Comparison of ENCODE assay signal across 8 cellular contexts in genomic region chr3:11638669-11639402, GRCh38.
DNase-seq lines count a peak whose midpoint lies in the region; ATAC-seq and TF ChIP-seq lines count a peak whose summit lies in the region.

No MANE protein-coding gene starts in this region.

- H3K27ac ChIP-seq in HEK293 (ENCODE audit: extremely low read depth, low read depth, low read length) (no peak overlapping the region; the same call in 1 of the 2 replicates), VCaP (peak overlapping the region; percentile 95; the same call in 1 of the 2 replicates)

- POLR2A ChIA-PET in HEK293 (lab: Yijun Ruan, JAX) = no interaction called here

- ATAC-seq in GM21381 (IDR thresholded peaks at IDR 0.05; ENCODE audit: unreplicated experiment) = no peak

- DNase-seq in foreskin melanocyte (peak; percentile 81), retina (peak; percentile 82), UCSD-AML1 (lab: John Stamatoyannopoulos, UW; ENCODE audit: unreplicated experiment) (no peak)
- DNase-seq in activated CD4-positive, CD25-positive, alpha-beta regulatory T cell (lab: John Stamatoyannopoulos, UW) = no peak
- DNase-seq in activated CD4-positive, alpha-beta T cell treated with anti-CD3 and anti-CD28 coated beads, Interleukin-2, amount 50 U/mL, for 1 hour = no peak

- no peaks in the 10 kb centered on the region for H3K9me3 ChIP-seq in HEK293 (ENCODE audit: control insufficient read depth, insufficient read depth, low read depth, low read length)

- TF ChIP-seq CTCF in HEK293 (tag by site-specific recombination; IDR thresholded peaks at IDR 0.05) (no peak), VCaP (conservative IDR thresholded peaks at IDR 0.05) (no peak)

- CTCF ChIA-PET in HEK293 (lab: Yijun Ruan, JAX) = interaction anchor here (0.7 to 1.3 kb wide), 5 partner anchors 11 to 260 kb away, joined by 3 to 9 read pairs (median 4); no protein-coding TSS in a partner anchor

- no peaks in the 10 kb centered on the region for H3K36me3 ChIP-seq in HEK293 (ENCODE audit: control insufficient read depth in 2 of 2, insufficient read depth in 1 of 2, low read length in 2 of 2)

- H3K4me3 ChIP-seq in HEK293 (ENCODE audit: low read depth, low read length) = no peak overlapping the region

- peaks cover 47% of the 10 kb centered on the region for H3K4me1 ChIP-seq in HEK293 (ENCODE audit: control insufficient read depth, insufficient read depth, low read length)

TF ChIP-seq in HEK293, 187 proteins besides CTCF, POLR2A, EP300 and RAD21 (continues in another document):
- TF ChIP-seq ZNF521 (tag by site-specific recombination; IDR thresholded peaks at IDR 0.05) (no peak), ZNF626 (tag by site-specific recombination; IDR thresholded peaks at IDR 0.05) (no peak), ZNF48 (tag by site-specific recombination; IDR thresholded peaks at IDR 0.05) (no peak), RBAK (tag by site-specific recombination; IDR thresholded peaks at IDR 0.05) (no peak), IKZF3 (tag by site-specific recombination; IDR thresholded peaks at IDR 0.05) (peak; percentile 40; the same call in 1 of the 2 replicates), ZNF610 (tag by site-specific recombination; IDR thresholded peaks at IDR 0.05; ENCODE audit: borderline replicate concordance) (no peak), HOXD13 (CRISPR knock-in tag; IDR thresholded peaks at IDR 0.05; ENCODE audit: borderline replicate concordance) (no peak), ZNF155 (tag by site-specific recombination; IDR thresholded peaks at IDR 0.05) (no peak), ZNF132 (tag by site-specific recombination; IDR thresholded peaks at IDR 0.05; ENCODE audit: borderline replicate concordance) (no peak), SP2 (tag by site-specific recombination; IDR thresholded peaks at IDR 0.05) (no peak), ZBTB17 (tag by site-specific recombination; IDR thresholded peaks at IDR 0.05) (no peak), ZNF184 (tag by site-specific recombination; IDR thresholded peaks at IDR 0.05) (no peak), KLF10 (tag by site-specific recombination; IDR thresholded peaks at IDR 0.05) (no peak), ZNF830 (tag by site-specific recombination; IDR thresholded peaks at IDR 0.05; ENCODE audit: low read depth) (no peak), INSM2 (tag by site-specific recombination; IDR thresholded peaks at IDR 0.05) (no peak), ZNF645 (tag by site-specific recombination; IDR thresholded peaks at IDR 0.05) (no peak), REPIN1 (tag by site-specific recombination; IDR thresholded peaks at IDR 0.05; ENCODE audit: low read depth) (no peak), ZNF837 (tag by site-specific recombination; IDR thresholded peaks at IDR 0.05) (no peak), ZSCAN18 (tag by site-specific recombination; IDR thresholded peaks at IDR 0.05) (no peak), ZNF785 (tag by site-specific recombination; IDR thresholded peaks at IDR 0.05) (no peak), ZBTB44 (tag by site-specific recombination; IDR thresholded peaks at IDR 0.05) (no peak), ZNF488 (tag by site-specific recombination; IDR thresholded peaks at IDR 0.05) (no peak), GLI4 (tag by site-specific recombination; IDR thresholded peaks at IDR 0.05) (no peak), ZNF660 (tag by site-specific recombination; IDR thresholded peaks at IDR 0.05) (0 out of 2 replicates have a peak, but pooled peaks have one; percentile 24), KLF7 (tag by site-specific recombination; IDR thresholded peaks at IDR 0.05; ENCODE audit: borderline replicate concordance) (no peak), ZNF571 (tag by site-specific recombination; IDR thresholded peaks at IDR 0.05) (no peak), ZNF175 (tag by site-specific recombination; IDR thresholded peaks at IDR 0.05) (no peak), ZNF311 (tag by site-specific recombination; IDR thresholded peaks at IDR 0.05; ENCODE audit: borderline replicate concordance) (no peak), ZBTB11 (tag by site-specific recombination; conservative IDR thresholded peaks at IDR 0.05; ENCODE audit: low read depth) (no peak), ZNF596 (tag by site-specific recombination; IDR thresholded peaks at IDR 0.05) (0 out of 2 replicates have a peak, but pooled peaks have one; percentile 24), ZIC2 (tag by site-specific recombination; IDR thresholded peaks at IDR 0.05) (no peak)

Comparison
In these comparisons a context has a peak if more than half of its experiments do, and no peak if none do; other contexts are left out.
1. DNase-seq: peak in foreskin melanocyte (single experiment) and retina (single experiment); none in activated CD4-positive, CD25-positive, alpha-beta regulatory T cell (0 of 4), activated CD4-positive, alpha-beta T cell treated with anti-CD3 and anti-CD28 coated beads, Interleukin-2, amount 50 U/mL, for 1 hour (single experiment) and UCSD-AML1 (single experiment).